In genomic region chr10:61192042-61192441, GRCh38 we compare ENCODE assay signal across 8 cellular contexts.
"Had no signal": no experiment of that assay in that cellular context is flagged by ENCODE, and none has a peak within 500 bp of the region (broad histone marks: within the 10 kb centered on the region; RNA-seq: fewer than 3 reads in every experiment).

No MANE protein-coding gene starts in this region.

- DNase-seq: IMR-90, KBM-7, KG1 had no signal

- H3K27ac ChIP-seq: HL-60, KMS-11 had no signal

- H3K4me3 Mint-ChIP-seq: IgD-negative memory B cell had no signal

- H3K4me1 Mint-ChIP-seq: IgD-negative memory B cell had no signal

- ATAC-seq: HepG2, K562 had no signal

- H3K4me3 ChIP-seq: K562 had no signal

- H3K36me3 Mint-ChIP-seq: IgD-negative memory B cell had no signal

- H3K27ac Mint-ChIP-seq: IgD-negative memory B cell had no signal
